In the genomic region with DNA sequence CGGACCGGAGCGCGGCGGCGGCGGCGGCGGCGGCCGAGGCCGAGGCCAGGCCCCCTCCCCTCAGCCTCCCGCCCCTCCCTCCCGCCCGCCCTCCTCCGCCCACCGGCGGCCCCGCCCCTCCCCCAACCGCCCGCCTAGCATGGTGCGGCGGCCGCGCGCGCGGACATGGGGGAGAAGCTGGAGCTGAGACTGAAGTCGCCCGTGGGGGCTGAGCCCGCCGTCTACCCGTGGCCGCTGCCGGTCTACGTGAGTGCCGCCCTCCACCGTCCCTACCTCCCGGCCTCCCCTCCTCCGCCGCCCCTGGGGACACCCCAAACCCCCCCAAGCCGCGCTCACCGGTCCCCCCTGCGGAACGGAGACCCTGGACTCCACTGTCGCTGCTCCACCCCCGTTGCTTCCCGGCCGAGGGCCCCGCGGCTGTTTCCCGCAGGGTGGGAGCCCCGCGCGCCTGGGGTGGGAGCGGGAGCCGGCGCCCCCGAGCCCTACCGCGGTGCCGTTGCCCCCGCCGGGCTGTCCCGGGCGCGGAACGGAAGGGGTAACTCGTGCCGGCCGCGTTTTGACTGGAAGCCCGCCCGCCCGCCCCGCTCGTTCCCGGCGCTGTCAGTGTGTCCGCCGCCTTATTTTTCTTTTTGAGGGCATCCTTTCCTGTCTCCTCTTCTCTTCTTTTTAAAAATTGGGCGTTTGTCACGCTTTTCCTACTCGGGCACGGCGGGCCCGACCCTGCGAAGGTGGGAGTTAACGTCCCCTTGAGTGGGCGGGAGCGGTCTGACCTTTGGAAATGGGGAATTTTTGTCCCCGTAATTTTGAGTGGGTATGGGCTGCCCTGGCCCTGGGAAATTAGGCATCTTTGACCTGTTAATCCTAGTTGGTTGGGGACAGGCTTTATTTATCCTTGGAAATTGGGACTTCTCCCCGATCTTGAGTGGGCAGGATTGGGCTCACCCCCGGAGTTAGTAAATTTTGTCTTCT, we compare ENCODE assay signal across 7 cellular contexts. TPM values are rescaled to one million over a fixed set of nuclear protein-coding genes. Genes with fewer than 3 reads are reported as not detected.
DNase-seq lines count a peak whose midpoint lies in the region; ATAC-seq and TF ChIP-seq lines count a peak whose summit lies in the region.

No MANE protein-coding gene starts in this region.

- H3K27ac Mint-ChIP-seq in activated CD8-positive, alpha-beta memory T cell treated with anti-CD3 and anti-CD28 coated beads, Interleukin-2, amount 10 ng/mL, durations not matched to agents 7 days and 5 days, result peak overlapping the region; percentile 87
- peak overlapping the region; percentile 88 for H3K27ac Mint-ChIP-seq in osteocyte (ENCODE audit: unreplicated experiment)

- H3K4me3 Mint-ChIP-seq in activated CD8-positive, alpha-beta memory T cell treated with anti-CD3 and anti-CD28 coated beads, Interleukin-2, amount 10 ng/mL, durations not matched to agents 7 days and 5 days, result peak overlapping the region; percentile 85
- H3K4me3 Mint-ChIP-seq in osteocyte (ENCODE audit: unreplicated experiment), result peak overlapping the region; percentile 92

- peaks cover 38% of the 10 kb centered on the region for H3K4me1 Mint-ChIP-seq in activated CD8-positive, alpha-beta memory T cell treated with anti-CD3 and anti-CD28 coated beads, Interleukin-2, amount 10 ng/mL, durations not matched to agents 7 days and 5 days
- H3K4me1 Mint-ChIP-seq in osteocyte (ENCODE audit: unreplicated experiment), result peaks cover 60% of the 10 kb centered on the region

- no peaks in the 10 kb centered on the region for H3K9me3 Mint-ChIP-seq in activated CD8-positive, alpha-beta memory T cell treated with anti-CD3 and anti-CD28 coated beads, Interleukin-2, amount 10 ng/mL, durations not matched to agents 7 days and 5 days (ENCODE audit: low read depth)
- no peaks in the 10 kb centered on the region for H3K9me3 Mint-ChIP-seq in osteocyte (ENCODE audit: unreplicated experiment)

- H3K36me3 Mint-ChIP-seq in activated CD8-positive, alpha-beta memory T cell treated with anti-CD3 and anti-CD28 coated beads, Interleukin-2, amount 10 ng/mL, durations not matched to agents 7 days and 5 days, result no peaks in the 10 kb centered on the region
- H3K36me3 Mint-ChIP-seq in osteocyte (ENCODE audit: unreplicated experiment), result no peaks in the 10 kb centered on the region

- no peak for TF ChIP-seq CTCF in fibroblast of villous mesenchyme (IDR thresholded peaks at IDR 0.05; ENCODE audit: insufficient read depth, low read depth, low read length)
- no peak for TF ChIP-seq CTCF in osteocyte (IDR thresholded peaks at IDR 0.05)

- H3K27me3 Mint-ChIP-seq in activated CD8-positive, alpha-beta memory T cell treated with anti-CD3 and anti-CD28 coated beads, Interleukin-2, amount 10 ng/mL, durations not matched to agents 7 days and 5 days, result no peaks in the 10 kb centered on the region
- no peaks in the 10 kb centered on the region for H3K27me3 Mint-ChIP-seq in osteocyte (ENCODE audit: unreplicated experiment)

- DNase-seq in activated CD8-positive, alpha-beta memory T cell treated with anti-CD3 and anti-CD28 coated beads, Interleukin-2, amount 10 ng/mL, durations not matched to agents 7 days and 5 days, result no peak
- DNase-seq in fibroblast of villous mesenchyme (ENCODE audit: low read depth) (peak; percentile 27), osteocyte (ENCODE audit: extremely low spot score, unreplicated experiment) (no peak), NCI-H774 (lab: John Stamatoyannopoulos, UW) (no peak)
- DNase-seq in NK-92 treated with Interleukin-12 subunit alpha and Interleukin-12 subunit beta, amount 100 ng/mL, for 24 hours (lab: John Stamatoyannopoulos, UW), result no peak

- ATAC-seq in GM18867 (IDR thresholded peaks at IDR 0.05; ENCODE audit: unreplicated experiment) (peak; percentile 23), HG03442 (IDR thresholded peaks at IDR 0.05; ENCODE audit: unreplicated experiment) (peak; percentile 1)
- peak; percentile 46 for ATAC-seq in activated CD8-positive, alpha-beta memory T cell treated with anti-CD3 and anti-CD28 coated beads, Interleukin-2, amount 10 ng/mL, durations not matched to agents 7 days and 5 days

- CTCF ChIA-PET in activated CD8-positive, alpha-beta memory T cell treated with anti-CD3 and anti-CD28 coated beads, Interleukin-2, amount 10 ng/mL, durations not matched to agents 7 days and 5 days (lab: Charles Lee), result interaction anchor here (1.0 to 1.2 kb wide), 4 partner anchors 13 to 145 kb away, joined by 3 to 6 read pairs (median 3); a partner anchor contains a TSS

- H3K4me3 ChIP-seq in fibroblast of villous mesenchyme (ENCODE audit: low read depth, low read length), result peak overlapping the region; percentile 88

RNA-seq across cellular contexts. Expression of a gene that starts 0.6 kb away (rescaled TPM):
- total RNA-seq in activated CD8-positive, alpha-beta memory T cell treated with anti-CD3 and anti-CD28 coated beads, Interleukin-2, amount 10 ng/mL, durations not matched to agents 7 days and 5 days, result 100 to 1,000 TPM in 1 of 2 experiments, 10 to 100 TPM in 1; 99.9 to 105 TPM
- total RNA-seq in fibroblast of villous mesenchyme, result 5.6 and 8.4 TPM in 2 replicates
- 34.1 and 38.1 TPM in 2 replicates for total RNA-seq in osteocyte

RNA-seq across cellular contexts. Expression of a gene that starts 12.9 kb away (rescaled TPM):
- 100 to 1,000 TPM; 110 to 127 TPM for total RNA-seq in activated CD8-positive, alpha-beta memory T cell treated with anti-CD3 and anti-CD28 coated beads, Interleukin-2, amount 10 ng/mL, durations not matched to agents 7 days and 5 days
- total RNA-seq in fibroblast of villous mesenchyme, result 122 and 140 TPM in 2 replicates
- total RNA-seq in osteocyte, result 139 and 152 TPM in 2 replicates
